Comparison of ENCODE assay signal across 14 cellular contexts in the genomic region with DNA sequence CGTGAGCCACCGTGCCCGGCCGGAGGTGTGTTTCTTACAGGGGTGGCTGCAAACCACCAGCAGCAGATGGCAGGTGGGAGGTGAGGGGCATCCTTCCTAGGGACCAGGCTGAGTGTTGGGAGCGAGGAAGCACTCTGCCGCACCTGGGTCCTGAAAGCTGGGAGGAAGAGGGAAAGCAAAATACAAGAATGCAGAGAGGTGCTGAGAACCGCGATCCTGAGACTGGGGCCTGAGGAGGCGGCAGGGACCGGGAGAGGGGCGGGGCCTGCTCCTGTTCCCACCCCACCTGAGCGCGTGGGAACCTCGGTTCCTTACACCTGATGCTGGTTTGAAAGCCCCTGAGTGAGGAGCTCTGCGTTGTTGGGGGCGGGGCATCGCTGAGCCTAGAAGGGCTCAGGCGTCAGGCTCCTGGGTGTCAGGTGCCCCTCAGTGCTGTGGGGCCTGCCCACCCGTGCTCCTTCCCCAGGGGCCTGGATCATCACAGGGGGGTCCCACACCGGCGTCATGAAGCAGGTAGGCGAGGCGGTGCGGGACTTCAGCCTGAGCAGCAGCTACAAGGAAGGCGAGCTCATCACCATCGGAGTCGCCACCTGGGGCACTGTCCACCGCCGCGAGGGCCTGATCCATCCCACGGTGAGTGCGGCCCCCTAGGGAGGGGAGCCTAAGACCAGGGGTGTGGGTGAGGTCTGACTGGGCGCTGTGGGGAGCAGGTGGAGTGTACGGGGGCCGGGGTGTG. TPM values are rescaled to one million over a fixed set of nuclear protein-coding genes. Genes with fewer than 3 reads are reported as not detected.
DNase-seq lines count a peak whose midpoint lies in the region; ATAC-seq, FAIRE-seq and TF ChIP-seq lines count a peak whose summit lies in the region.
"Had no signal": no experiment of that assay in that cellular context is flagged by ENCODE, and none has a peak within 500 bp of the region (broad histone marks: within the 10 kb centered on the region; RNA-seq: fewer than 3 reads in every experiment).

No MANE protein-coding gene starts in this region.

- intact Hi-C loops in head of caudate nucleus (cut with DNase I): no loop called here

- peak; percentile 14; the same call in 1 of the 2 replicates for TF ChIP-seq RAD21 in Ishikawa (IDR thresholded peaks at IDR 0.05; ENCODE audit: low read depth)

- TF ChIP-seq EP300 in Ishikawa (IDR thresholded peaks at IDR 0.05; ENCODE audit: borderline replicate concordance): no peak

- peaks cover 49% of the 10 kb centered on the region for H3K36me3 Mint-ChIP-seq in activated naive CD4-positive, alpha-beta T cell treated with anti-CD3 and anti-CD28 coated beads, Interleukin-2, amount 10 ng/mL, durations not matched to agents 7 days and 5 days

- 17 to 41% (median 35%) methylated on average over 31 to 35 of the region's 35 CpGs for WGBS in small intestine, 3 donors

- H3K4me3 Mint-ChIP-seq in activated naive CD4-positive, alpha-beta T cell treated with anti-CD3 and anti-CD28 coated beads, Interleukin-2, amount 10 ng/mL, durations not matched to agents 7 days and 5 days: no peak overlapping the region
- H3K4me3 Mint-ChIP-seq: activated naive CD4-positive, alpha-beta T cell treated with anti-CD3 and anti-CD28 coated beads, Interleukin-2, amount 50 U/mL, for 24 hours had no signal

- H3K27ac ChIP-seq in neutrophil: peak overlapping the region; percentile 25
- H3K27ac ChIP-seq in small intestine (ENCODE audit: low read depth in 1 of 2, low read length in 1 of 2): no peak overlapping the region

- no peak overlapping the region for H3K27ac Mint-ChIP-seq in activated naive CD4-positive, alpha-beta T cell treated with anti-CD3 and anti-CD28 coated beads, Interleukin-2, amount 10 ng/mL, durations not matched to agents 7 days and 5 days
- H3K27ac Mint-ChIP-seq: activated naive CD4-positive, alpha-beta T cell treated with anti-CD3 and anti-CD28 coated beads, Interleukin-2, amount 50 U/mL, for 24 hours had no signal

- H3K27me3 ChIP-seq in neutrophil (no peaks in the 10 kb centered on the region), small intestine (ENCODE audit: control insufficient read depth in 2 of 2, insufficient read depth in 2 of 2, low read length in 2 of 2) (no peaks in the 10 kb centered on the region)

- H3K4me1 ChIP-seq in neutrophil (ENCODE audit: control insufficient read depth in 1 of 2, insufficient read depth in 1 of 2, low read depth in 1 of 2, low read length in 1 of 2): peaks cover 26 to 35% of the 10 kb centered on the region in 2 experiments
- H3K4me1 ChIP-seq in small intestine (ENCODE audit: control insufficient read depth in 2 of 2, insufficient read depth in 1 of 2, low read depth in 1 of 2, low read length in 1 of 2): no peaks in the 10 kb centered on the region

- CTCF ChIA-PET in activated naive CD4-positive, alpha-beta T cell treated with anti-CD3 and anti-CD28 coated beads, Interleukin-2, amount 10 ng/mL, durations not matched to agents 7 days and 5 days (lab: Charles Lee): no interaction called here

- peaks cover 10% of the 10 kb centered on the region for H3K4me1 Mint-ChIP-seq in activated naive CD4-positive, alpha-beta T cell treated with anti-CD3 and anti-CD28 coated beads, Interleukin-2, amount 10 ng/mL, durations not matched to agents 7 days and 5 days

- H3K9me3 ChIP-seq in neutrophil (no peaks in the 10 kb centered on the region), small intestine (ENCODE audit: control insufficient read depth, low read depth) (no peaks in the 10 kb centered on the region)

- H3K36me3 ChIP-seq in neutrophil (peaks cover 47% of the 10 kb centered on the region), small intestine (ENCODE audit: control insufficient read depth in 2 of 2, insufficient read depth in 2 of 2, low read length in 2 of 2) (no peaks in the 10 kb centered on the region)

- DNase-seq in NCI-H1092 (lab: John Stamatoyannopoulos, UW) (peak; percentile 29), NCI-H1092 treated with DMSO at 0.1 percent for 48 hours (lab: John Stamatoyannopoulos, UW) (no peak), head of caudate nucleus (peak; percentile 58 to 95 (median 84)), small intestine (no peak)
- DNase-seq in activated naive CD4-positive, alpha-beta T cell treated with anti-CD3 and anti-CD28 coated beads, Interleukin-2, amount 10 ng/mL, durations not matched to agents 7 days and 5 days: no peak
- DNase-seq: activated CD4-positive, alpha-beta T cell treated with anti-CD3 and anti-CD28 coated beads for 48 hours; DMS79; NCI-H524 treated with DMSO at 0.1 percent for 48 hours; stimulated activated CD4-positive, alpha-beta T cell treated with anti-CD3 and anti-CD28 coated beads, Interleukin-4, amount 100 ng/mL, for 4 hours had no signal

- no peak for FAIRE-seq in small intestine (lab: Jason Lieb, UNC)
- FAIRE-seq: A204.1 had no signal

- H3K27me3 Mint-ChIP-seq in activated naive CD4-positive, alpha-beta T cell treated with anti-CD3 and anti-CD28 coated beads, Interleukin-2, amount 10 ng/mL, durations not matched to agents 7 days and 5 days: peaks cover 6% of the 10 kb centered on the region
- H3K27me3 Mint-ChIP-seq: activated naive CD4-positive, alpha-beta T cell treated with anti-CD3 and anti-CD28 coated beads, Interleukin-2, amount 50 U/mL, for 24 hours had no signal

- no peak for ATAC-seq in HG03097 (IDR thresholded peaks at IDR 0.05; ENCODE audit: low FRiP score, unreplicated experiment)

- H3K4me3 ChIP-seq in neutrophil (ENCODE audit: low read depth in 1 of 2, low read length in 1 of 2) (no peak overlapping the region), small intestine (ENCODE audit: low read depth in 1 of 2, low read length in 2 of 2) (no peak overlapping the region)

- no peak for TF ChIP-seq CTCF in neutrophil (IDR thresholded peaks at IDR 0.05)

- peaks cover 6% of the 10 kb centered on the region for H3K9me3 Mint-ChIP-seq in activated naive CD4-positive, alpha-beta T cell treated with anti-CD3 and anti-CD28 coated beads, Interleukin-2, amount 10 ng/mL, durations not matched to agents 7 days and 5 days
- H3K9me3 Mint-ChIP-seq: activated naive CD4-positive, alpha-beta T cell treated with anti-CD3 and anti-CD28 coated beads, Interleukin-2, amount 50 U/mL, for 24 hours had no signal

TF ChIP-seq in Ishikawa, 13 proteins besides CTCF, POLR2A, EP300 and RAD21:
- no peak for TF ChIP-seq TCF12 (IDR thresholded peaks at IDR 0.05; ENCODE audit: low read depth)
- TF ChIP-seq CREB1 (IDR thresholded peaks at IDR 0.05; ENCODE audit: low read depth): no peak
- TF ChIP-seq, protein P1, sequence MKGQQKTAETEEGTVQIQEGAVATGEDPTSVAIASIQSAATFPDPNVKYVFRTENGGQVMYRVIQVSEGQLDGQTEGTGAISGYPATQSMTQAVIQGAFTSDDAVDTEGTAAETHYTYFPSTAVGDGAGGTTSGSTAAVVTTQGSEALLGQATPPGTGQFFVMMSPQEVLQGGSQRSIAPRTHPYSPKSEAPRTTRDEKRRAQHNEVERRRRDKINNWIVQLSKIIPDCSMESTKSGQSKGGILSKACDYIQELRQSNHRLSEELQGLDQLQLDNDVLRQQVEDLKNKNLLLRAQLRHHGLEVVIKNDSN (IDR thresholded peaks at IDR 0.05): no peak
- TF ChIP-seq, protein P2, sequence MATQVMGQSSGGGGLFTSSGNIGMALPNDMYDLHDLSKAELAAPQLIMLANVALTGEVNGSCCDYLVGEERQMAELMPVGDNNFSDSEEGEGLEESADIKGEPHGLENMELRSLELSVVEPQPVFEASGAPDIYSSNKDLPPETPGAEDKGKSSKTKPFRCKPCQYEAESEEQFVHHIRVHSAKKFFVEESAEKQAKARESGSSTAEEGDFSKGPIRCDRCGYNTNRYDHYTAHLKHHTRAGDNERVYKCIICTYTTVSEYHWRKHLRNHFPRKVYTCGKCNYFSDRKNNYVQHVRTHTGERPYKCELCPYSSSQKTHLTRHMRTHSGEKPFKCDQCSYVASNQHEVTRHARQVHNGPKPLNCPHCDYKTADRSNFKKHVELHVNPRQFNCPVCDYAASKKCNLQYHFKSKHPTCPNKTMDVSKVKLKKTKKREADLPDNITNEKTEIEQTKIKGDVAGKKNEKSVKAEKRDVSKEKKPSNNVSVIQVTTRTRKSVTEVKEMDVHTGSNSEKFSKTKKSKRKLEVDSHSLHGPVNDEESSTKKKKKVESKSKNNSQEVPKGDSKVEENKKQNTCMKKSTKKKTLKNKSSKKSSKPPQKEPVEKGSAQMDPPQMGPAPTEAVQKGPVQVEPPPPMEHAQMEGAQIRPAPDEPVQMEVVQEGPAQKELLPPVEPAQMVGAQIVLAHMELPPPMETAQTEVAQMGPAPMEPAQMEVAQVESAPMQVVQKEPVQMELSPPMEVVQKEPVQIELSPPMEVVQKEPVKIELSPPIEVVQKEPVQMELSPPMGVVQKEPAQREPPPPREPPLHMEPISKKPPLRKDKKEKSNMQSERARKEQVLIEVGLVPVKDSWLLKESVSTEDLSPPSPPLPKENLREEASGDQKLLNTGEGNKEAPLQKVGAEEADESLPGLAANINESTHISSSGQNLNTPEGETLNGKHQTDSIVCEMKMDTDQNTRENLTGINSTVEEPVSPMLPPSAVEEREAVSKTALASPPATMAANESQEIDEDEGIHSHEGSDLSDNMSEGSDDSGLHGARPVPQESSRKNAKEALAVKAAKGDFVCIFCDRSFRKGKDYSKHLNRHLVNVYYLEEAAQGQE (IDR thresholded peaks at IDR 0.05; ENCODE audit: low read depth): no peak
- TF ChIP-seq FOXM1 (IDR thresholded peaks at IDR 0.05; ENCODE audit: borderline replicate concordance, low read depth): no peak
- TF ChIP-seq EGR1 (IDR thresholded peaks at IDR 0.05): no peak
- TF ChIP-seq TEAD4 (IDR thresholded peaks at IDR 0.05): no peak

RNA-seq across cellular contexts. Expression of a gene that starts 15.5 kb away (rescaled TPM):
- 1 to 10 TPM in 2 of 3 donors, under 1 TPM in 1; 0.89 to 2.7 (median 2.7) TPM for polyA plus RNA-seq in small intestine

RNA-seq across cellular contexts. Expression of a gene that starts 29.7 kb away (rescaled TPM):
- polyA plus RNA-seq in small intestine: 10 to 100 TPM; 17.9 to 35.9 (median 32.1) TPM

Comparison
In these comparisons a context has a peak if more than half of its experiments do, and no peak if none do; other contexts are left out.
1. DNase-seq: peak in NCI-H1092 (single experiment) and head of caudate nucleus (42 of 42); none in NCI-H1092 treated with DMSO at 0.1 percent for 48 hours (single experiment), small intestine (single experiment) and activated naive CD4-positive, alpha-beta T cell treated with anti-CD3 and anti-CD28 coated beads, Interleukin-2, amount 10 ng/mL, durations not matched to agents 7 days and 5 days (single experiment).